ENCODE assay signal across 17 cellular contexts in genomic region chr1:230230948-230231738, GRCh38.
A peak's percentile ranks its signal among the peaks of the same experiment; 100 is the strongest.
DNase-seq lines count a peak whose midpoint lies in the region; ATAC-seq, FAIRE-seq and TF ChIP-seq lines count a peak whose summit lies in the region.
"Had no signal": no experiment of that assay in that cellular context is flagged by ENCODE, and none has a peak within 500 bp of the region (broad histone marks: within the 10 kb centered on the region; RNA-seq: fewer than 3 reads in every experiment).

No MANE protein-coding gene starts in this region.

- H3K9ac ChIP-seq in parathyroid adenoma, result no peak overlapping the region
- H3K9ac ChIP-seq: SK-N-SH had no signal

- peaks cover 9 to 15% (median 14%) of the 10 kb centered on the region in 4 donors for H3K4me1 Mint-ChIP-seq in CD4-positive, CD25-positive, alpha-beta regulatory T cell

- no peaks in the 10 kb centered on the region for H3K27me3 ChIP-seq in CD4-positive, CD25-positive, alpha-beta regulatory T cell (ENCODE audit: control insufficient read depth, insufficient read depth, low read length)
- no peaks in the 10 kb centered on the region for H3K27me3 ChIP-seq in parathyroid adenoma (ENCODE audit: control insufficient read depth, insufficient read depth, low read length)
- H3K27me3 ChIP-seq in SJCRH30, result no peaks in the 10 kb centered on the region
- H3K27me3 ChIP-seq: adrenal gland, heart left ventricle, right lobe of liver had no signal

- no peak overlapping the region for H3K4me3 ChIP-seq in CD4-positive, CD25-positive, alpha-beta regulatory T cell (ENCODE audit: low read depth, low read length)
- no peak overlapping the region for H3K4me3 ChIP-seq in coronary artery
- no peak overlapping the region for H3K4me3 ChIP-seq in parathyroid adenoma (ENCODE audit: low read depth, low read length)
- no peak overlapping the region for H3K4me3 ChIP-seq in SJCRH30
- H3K4me3 ChIP-seq: adrenal gland, right lobe of liver had no signal

- peaks cover 6% of the 10 kb centered on the region for H3K36me3 Mint-ChIP-seq in CD4-positive, CD25-positive, alpha-beta regulatory T cell

- H3K27ac Mint-ChIP-seq in CD4-positive, CD25-positive, alpha-beta regulatory T cell, result peak overlapping the region in 2 of 3 donors; percentile 53 to 69

- no peak overlapping the region for H3K4me2 ChIP-seq in parathyroid adenoma (ENCODE audit: low read length)
- H3K4me2 ChIP-seq: SK-N-SH had no signal

- TF ChIP-seq CTCF in coronary artery (IDR thresholded peaks at IDR 0.05) (no peak), parathyroid adenoma (IDR thresholded peaks at IDR 0.05) (no peak)

- H3K4me1 ChIP-seq in CD4-positive, CD25-positive, alpha-beta regulatory T cell (ENCODE audit: control insufficient read depth, insufficient read depth, low read length, poor library complexity, severe bottlenecking), result peaks cover 7% of the 10 kb centered on the region
- peaks cover 2% of the 10 kb centered on the region for H3K4me1 ChIP-seq in parathyroid adenoma
- H3K4me1 ChIP-seq in SJCRH30, result no peaks in the 10 kb centered on the region

- DNase-seq in CD4-positive, CD25-positive, alpha-beta regulatory T cell, result peak in 1 of 3 donors; percentile 26
- DNase-seq in NCI-H146 (lab: John Stamatoyannopoulos, UW) (peak; percentile 68), coronary artery (ENCODE audit: low spot score) (no peak), H4 (ENCODE audit: low spot score) (no peak), GM12891 (ENCODE audit: insufficient read length, low spot score) (no peak), SJCRH30 (no peak)
- DNase-seq in activated CD8-positive, alpha-beta memory T cell treated with anti-CD3 and anti-CD28 coated beads, Interleukin-2, amount 50 U/mL, for 48 hours, result no peak
- DNase-seq: Calu3; effector memory CD4-positive, alpha-beta T cell; Kasumi-1; mammary epithelial cell; NCI-H446 treated with DMSO at 0.1 percent for 48 hours; right lobe of liver; SK-N-SH had no signal

- H3K9me3 ChIP-seq in CD4-positive, CD25-positive, alpha-beta regulatory T cell (ENCODE audit: control insufficient read depth in 2 of 2, low read length in 2 of 2), result no peaks in the 10 kb centered on the region
- H3K9me3 ChIP-seq in parathyroid adenoma (ENCODE audit: control insufficient read depth, low read length) (no peaks in the 10 kb centered on the region), SJCRH30 (replicated peaks) (no peaks in the 10 kb centered on the region)
- H3K9me3 ChIP-seq: adrenal gland, heart left ventricle, right lobe of liver, SK-N-SH had no signal

- H3K27ac ChIP-seq in CD4-positive, CD25-positive, alpha-beta regulatory T cell (ENCODE audit: insufficient read depth, low read length, poor library complexity, severe bottlenecking), result peak overlapping the region; percentile 28
- H3K27ac ChIP-seq in coronary artery, result peak overlapping the region; percentile 63 to 86
- peak overlapping the region; percentile 44 for H3K27ac ChIP-seq in parathyroid adenoma
- no peak overlapping the region for H3K27ac ChIP-seq in SJCRH30
- H3K27ac ChIP-seq: right lobe of liver had no signal

- H3K9me3 Mint-ChIP-seq in CD4-positive, CD25-positive, alpha-beta regulatory T cell, result no peaks in the 10 kb centered on the region

- no peak for TF ChIP-seq POLR2A in GM12891 (IDR thresholded peaks at IDR 0.05; ENCODE audit: low read depth, low read length)

- H3K79me2 ChIP-seq in parathyroid adenoma, result no peaks in the 10 kb centered on the region

- no peaks in the 10 kb centered on the region for H3K27me3 Mint-ChIP-seq in CD4-positive, CD25-positive, alpha-beta regulatory T cell

- no peak overlapping the region for H2AFZ ChIP-seq in parathyroid adenoma

- no peak for FAIRE-seq in GM12891 (lab: Jason Lieb, UNC)

- H3K36me3 ChIP-seq in CD4-positive, CD25-positive, alpha-beta regulatory T cell (ENCODE audit: control insufficient read depth, insufficient read depth, low read length), result peaks cover 2% of the 10 kb centered on the region
- no peaks in the 10 kb centered on the region for H3K36me3 ChIP-seq in parathyroid adenoma (ENCODE audit: control insufficient read depth, insufficient read depth, low read length)
- H3K36me3 ChIP-seq in SJCRH30, result 0 out of 2 replicates have a peak, but pooled peaks cover 2% of the 10 kb centered on the region
- H3K36me3 ChIP-seq: adrenal gland had no signal

- ATAC-seq in CD4-positive, CD25-positive, alpha-beta regulatory T cell (ENCODE audit: low read depth in 2 of 2), result peak in 1 of 2 donors; percentile 28

- peak overlapping the region in 2 of 4 donors; percentile 35 to 50 for H3K4me3 Mint-ChIP-seq in CD4-positive, CD25-positive, alpha-beta regulatory T cell

TF ChIP-seq in GM12891, 5 proteins besides CTCF, POLR2A, EP300 and RAD21:
- TF ChIP-seq PAX5 (IDR thresholded peaks at IDR 0.05; ENCODE audit: insufficient read depth, low read length, severe bottlenecking) (no peak), POU2F2 (IDR thresholded peaks at IDR 0.05; ENCODE audit: low read depth, low read length) (no peak), POLR2AphosphoS5 (IDR thresholded peaks at IDR 0.05; ENCODE audit: low read depth, low read length) (no peak), SPI1 (IDR thresholded peaks at IDR 0.05; ENCODE audit: low read depth, low read length) (no peak), TAF1 (IDR thresholded peaks at IDR 0.05; ENCODE audit: low read depth, low read length) (no peak)
TF ChIP-seq in GM12891: peak in this region for 0.
